ENCODE assay signal across 18 cellular contexts in the genomic region with DNA sequence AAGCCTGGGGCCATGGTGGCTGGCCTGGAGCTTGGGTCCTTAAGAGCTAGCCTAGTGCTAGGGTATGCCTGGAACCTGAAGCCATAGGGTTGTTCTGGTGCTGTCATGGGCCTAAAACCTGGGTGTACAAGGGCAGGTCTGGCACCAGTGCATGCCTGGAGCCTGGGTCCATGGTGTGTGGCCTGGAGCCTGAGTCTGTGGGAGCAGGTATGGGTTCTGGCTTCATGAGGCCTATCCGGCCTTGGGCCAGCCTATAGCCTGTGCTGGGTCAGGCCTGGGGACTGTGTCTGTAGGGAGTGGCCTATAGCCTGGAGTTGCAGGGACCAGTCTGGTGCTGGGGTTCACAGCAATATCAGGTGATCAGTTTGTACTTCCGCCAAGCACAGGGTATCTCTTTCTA.
"Had no signal": no experiment of that assay in that cellular context is flagged by ENCODE, and none has a peak within 500 bp of the region (broad histone marks: within the 10 kb centered on the region; RNA-seq: fewer than 3 reads in every experiment).

No MANE protein-coding gene starts in this region.

- H3K27ac ChIP-seq: colonic mucosa, hepatocyte, ovary, right atrium auricular region, stomach, thoracic aorta, transverse colon had no signal

- H2AFZ ChIP-seq: hepatocyte had no signal

- FAIRE-seq: small intestine, urothelium cell line had no signal

- H3K4me3 ChIP-seq: colonic mucosa, hepatocyte, mucosa of descending colon, ovary, right atrium auricular region, stomach, thoracic aorta, transverse colon had no signal

- H3K4me1 ChIP-seq: colonic mucosa, right atrium auricular region, transverse colon had no signal

- ATAC-seq: left colon; mucosa of descending colon; naive thymus-derived CD8-positive, alpha-beta T cell had no signal

- H3K27me3 ChIP-seq: colonic mucosa, hepatocyte, ovary, right atrium auricular region, stomach, transverse colon had no signal

- H3K9me3 ChIP-seq: colonic mucosa, mucosa of descending colon, ovary, right atrium auricular region, stomach, thoracic aorta, transverse colon had no signal

- H3K79me2 ChIP-seq: hepatocyte had no signal

- H3K4me2 ChIP-seq: hepatocyte had no signal

- H3K36me3 ChIP-seq: colonic mucosa, ovary, right atrium auricular region, stomach, thoracic aorta, transverse colon had no signal

- DNase-seq: colonic mucosa; dermis blood vessel endothelial cell; effector CD8-positive, alpha-beta T cell; foreskin melanocyte; head of caudate nucleus; left colon; mammary epithelial cell; mucosa of descending colon; naive thymus-derived CD8-positive, alpha-beta T cell; small intestine; stimulated activated CD4-positive, alpha-beta T cell treated with anti-CD3 and anti-CD28 coated beads, Interleukin-12 subunit alpha, Interleukin-12 subunit beta, amount 100 ng/mL, for 4 hours; stomach; transverse colon had no signal
